ENCODE assay signal across 34 cellular contexts in the genomic region with DNA sequence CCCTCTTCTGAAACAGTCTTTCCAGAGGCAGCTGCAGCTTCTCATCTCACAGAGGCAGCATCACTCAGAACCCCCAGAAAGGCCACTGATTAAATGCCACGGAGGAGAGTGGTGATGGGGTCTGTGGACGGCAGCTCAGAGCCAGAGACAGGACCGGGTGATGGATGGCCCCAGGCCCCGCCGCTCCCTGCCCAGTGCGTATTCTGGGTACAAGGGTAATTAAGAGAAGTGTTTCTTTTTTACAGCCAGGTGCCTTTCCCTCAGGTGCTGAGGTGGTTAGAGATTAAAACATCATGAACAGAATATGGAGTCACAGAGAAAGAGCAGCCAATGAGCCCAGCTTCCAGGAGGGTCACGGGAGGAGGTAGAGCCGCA.
"Had no signal": no experiment of that assay in that cellular context is flagged by ENCODE, and none has a peak within 500 bp of the region (broad histone marks: within the 10 kb centered on the region; RNA-seq: fewer than 3 reads in every experiment).

No MANE protein-coding gene starts in this region.

- H3K4me3 ChIP-seq: ascending aorta, cardiac muscle cell had no signal

- H3K27me3 ChIP-seq: ascending aorta, cardiac muscle cell had no signal

- H3K27ac ChIP-seq: ascending aorta, cardiac muscle cell, VCaP had no signal

- H3K36me3 ChIP-seq: ascending aorta, cardiac muscle cell had no signal

- DNase-seq: activated B cell treated with CpG ODN at 0.5 μM for 24 hours; activated CD4-positive, alpha-beta memory T cell treated with anti-CD3 and anti-CD28 coated beads for 36 hours; activated CD4-positive, alpha-beta T cell treated with anti-CD3 and anti-CD28 coated beads for 4 hours; activated CD4-positive, alpha-beta T cell treated with anti-CD3 and anti-CD28 coated beads, Interleukin-2, amount 10 ng/mL, durations not matched to agents 24 days and 14 days; activated CD4-positive, alpha-beta T cell treated with anti-CD3 and anti-CD28 coated beads, Interleukin-2, amount 50 U/mL, for 1 hour; activated CD4-positive, alpha-beta T cell treated with anti-CD3 and anti-CD28 coated beads, Interleukin-2, amount 50 U/mL, for 4 hours; activated CD4-positive, CD25-positive, alpha-beta regulatory T cell treated with anti-CD3 and anti-CD28 coated beads, Interleukin-2, amount 50 U/mL, for 72 hours; activated CD8-positive, alpha-beta memory T cell treated with anti-CD3 and anti-CD28 coated beads, Interleukin-2, amount 50 U/mL, for 4 hours; activated CD8-positive, alpha-beta T cell treated with anti-CD3 and anti-CD28 coated beads for 36 hours; activated effector memory CD4-positive, alpha-beta T cell treated with Interleukin-2 at 50 U/mL for 16 hours; activated gamma-delta T cell; activated naive CD4-positive, alpha-beta T cell treated with anti-CD3 and anti-CD28 coated beads, Interleukin-2, amount 10 ng/mL, durations not matched to agents 7 days and 5 days; activated naive CD4-positive, alpha-beta T cell treated with Interleukin-2 at 50 U/mL for 16 hours; activated naive CD8-positive, alpha-beta T cell treated with anti-CD3 and anti-CD28 coated beads, Interleukin-2, amount 10 ng/mL, durations not matched to agents 7 days and 5 days; activated naive CD8-positive, alpha-beta T cell treated with anti-CD3 and anti-CD28 coated beads, Interleukin-2, amount 50 U/mL, for 24 hours; activated T-cell treated with anti-CD3 and anti-CD28 coated beads for 4 hours; activated T-cell treated with anti-CD3 and anti-CD28 coated beads, Interleukin-2, amount 50 U/mL, for 1 hour; activated T-cell treated with anti-CD3 and anti-CD28 coated beads, Interleukin-2, amount 50 U/mL, for 4 hours; amygdala; caudate nucleus; cerebellar nuclear complex; T-helper 1 cell; T-helper 2 cell; T-helper 9 cell had no signal

- H3K27me3 Mint-ChIP-seq: activated CD4-positive, alpha-beta T cell treated with anti-CD3 and anti-CD28 coated beads, Interleukin-2, amount 10 ng/mL, durations not matched to agents 24 days and 14 days had no signal

- ATAC-seq: activated CD8-positive, alpha-beta T cell treated with anti-CD3 and anti-CD28 coated beads for 36 hours; activated naive CD8-positive, alpha-beta T cell treated with anti-CD3 and anti-CD28 coated beads, Interleukin-2, amount 50 U/mL, for 24 hours; activated T-cell treated with anti-CD3 and anti-CD28 coated beads, Interleukin-2, amount 50 U/mL, for 4 hours had no signal

- H3K4me3 Mint-ChIP-seq: activated B cell treated with CpG ODN at 0.5 μM for 24 hours; activated CD4-positive, alpha-beta memory T cell treated with anti-CD3 and anti-CD28 coated beads for 36 hours; activated CD4-positive, alpha-beta T cell treated with anti-CD3 and anti-CD28 coated beads, Interleukin-2, amount 10 ng/mL, durations not matched to agents 24 days and 14 days; activated CD8-positive, alpha-beta T cell treated with anti-CD3 and anti-CD28 coated beads for 36 hours; activated naive CD4-positive, alpha-beta T cell treated with anti-CD3 and anti-CD28 coated beads, Interleukin-2, amount 10 ng/mL, durations not matched to agents 7 days and 5 days; activated naive CD4-positive, alpha-beta T cell treated with anti-CD3 and anti-CD28 coated beads, Interleukin-2, amount 50 U/mL, for 24 hours; activated naive CD8-positive, alpha-beta T cell; activated naive CD8-positive, alpha-beta T cell treated with anti-CD3 and anti-CD28 coated beads, Interleukin-2, amount 10 ng/mL, durations not matched to agents 7 days and 5 days; activated naive CD8-positive, alpha-beta T cell treated with anti-CD3 and anti-CD28 coated beads, Interleukin-2, amount 50 U/mL, for 24 hours; activated T-cell treated with anti-CD3 and anti-CD28 coated beads, Interleukin-2, amount 50 U/mL, for 4 hours; brain; central memory CD8-positive, alpha-beta T cell; T-helper 1 cell treated with Interleukin-12 subunit alpha and Interleukin-12 subunit beta and Interleukin-4 antibody, amounts not matched to agents 30 μg/mL and 1 μg/mL, for 36 hours; T-helper 2 cell treated with Interferon-gamma antibody and Interleukin-4, amounts not matched to agents 5 μg/mL and 100 μg/mL, for 36 hours had no signal

- H3K36me3 Mint-ChIP-seq: activated CD4-positive, alpha-beta memory T cell treated with anti-CD3 and anti-CD28 coated beads for 36 hours; activated naive CD8-positive, alpha-beta T cell treated with anti-CD3 and anti-CD28 coated beads, Interleukin-2, amount 10 ng/mL, durations not matched to agents 7 days and 5 days had no signal

- H3K4me1 ChIP-seq: ascending aorta had no signal

- H3K27ac Mint-ChIP-seq: activated B cell treated with CpG ODN at 0.5 μM for 24 hours; activated CD4-positive, alpha-beta memory T cell treated with anti-CD3 and anti-CD28 coated beads for 36 hours; activated CD4-positive, alpha-beta T cell treated with anti-CD3 and anti-CD28 coated beads, Interleukin-2, amount 10 ng/mL, durations not matched to agents 24 days and 14 days; activated CD8-positive, alpha-beta T cell treated with anti-CD3 and anti-CD28 coated beads for 36 hours; activated naive CD4-positive, alpha-beta T cell treated with anti-CD3 and anti-CD28 coated beads, Interleukin-2, amount 10 ng/mL, durations not matched to agents 7 days and 5 days; activated naive CD4-positive, alpha-beta T cell treated with anti-CD3 and anti-CD28 coated beads, Interleukin-2, amount 50 U/mL, for 24 hours; activated naive CD8-positive, alpha-beta T cell; activated naive CD8-positive, alpha-beta T cell treated with anti-CD3 and anti-CD28 coated beads, Interleukin-2, amount 10 ng/mL, durations not matched to agents 7 days and 5 days; activated naive CD8-positive, alpha-beta T cell treated with anti-CD3 and anti-CD28 coated beads, Interleukin-2, amount 50 U/mL, for 24 hours; activated T-helper 2 cell treated with anti-CD3 and anti-CD28 coated beads, Interferon-gamma antibody, Interleukin-2, Interleukin-4, amounts not matched to agents 10 μg/mL and 5 μg/mL and 100 μg/mL, durations not matched to agents 14 hours and 24 hours and 36 hours; T-helper 1 cell treated with Interleukin-12 subunit alpha and Interleukin-12 subunit beta and Interleukin-4 antibody, amounts not matched to agents 30 μg/mL and 1 μg/mL, for 36 hours; T-helper 2 cell treated with Interferon-gamma antibody and Interleukin-4, amounts not matched to agents 5 μg/mL and 100 μg/mL, for 36 hours had no signal

- H3K4me1 Mint-ChIP-seq: activated B cell treated with CpG ODN at 0.5 μM for 24 hours; activated CD4-positive, alpha-beta T cell treated with anti-CD3 and anti-CD28 coated beads, Interleukin-2, amount 10 ng/mL, durations not matched to agents 24 days and 14 days; activated naive CD4-positive, alpha-beta T cell treated with anti-CD3 and anti-CD28 coated beads, Interleukin-2, amount 10 ng/mL, durations not matched to agents 7 days and 5 days; activated naive CD4-positive, alpha-beta T cell treated with anti-CD3 and anti-CD28 coated beads, Interleukin-2, amount 50 U/mL, for 24 hours; activated naive CD8-positive, alpha-beta T cell treated with anti-CD3 and anti-CD28 coated beads, Interleukin-2, amount 10 ng/mL, durations not matched to agents 7 days and 5 days; activated naive CD8-positive, alpha-beta T cell treated with anti-CD3 and anti-CD28 coated beads, Interleukin-2, amount 50 U/mL, for 24 hours; central memory CD8-positive, alpha-beta T cell had no signal
